In genomic region chr9:135664801-135665794, GRCh38 we compare ENCODE assay signal across 35 cellular contexts. TPM values are rescaled to one million over a fixed set of nuclear protein-coding genes. Genes with fewer than 3 reads are reported as not detected.
DNase-seq lines count a peak whose midpoint lies in the region; ATAC-seq, FAIRE-seq and TF ChIP-seq lines count a peak whose summit lies in the region.
"Had no signal": no experiment of that assay in that cellular context is flagged by ENCODE, and none has a peak within 500 bp of the region (broad histone marks: within the 10 kb centered on the region; RNA-seq: fewer than 3 reads in every experiment).

No MANE protein-coding gene starts in this region.

- H3K27ac Mint-ChIP-seq in endothelial cell (ENCODE audit: unreplicated experiment) (no peak overlapping the region), nephron progenitor cell (no peak overlapping the region)
- H3K27ac Mint-ChIP-seq: CD4-positive, alpha-beta memory T cell; T-helper 1 cell treated with Interleukin-12 subunit alpha and Interleukin-12 subunit beta and Interleukin-4 antibody, amounts not matched to agents 30 μg/mL and 1 μg/mL, for 36 hours had no signal

- WGBS in A549 (ENCODE audit: missing lambda C conversion rate): 18% methylated on average over 31 of the region's 32 CpGs
- WGBS in HepG2 (ENCODE audit: low lambda C conversion rate): 1% methylated on average over 9 of the region's 32 CpGs

- CTCF ChIA-PET in A549 (lab: Yijun Ruan, JAX) (no interaction called here), HepG2 (lab: Yijun Ruan, JAX; ENCODE audit: low intra/inter-chr PET ratio, low total read pairs) (no interaction called here)

- no TSS peak for BruUV-seq in HepG2 (replicated peaks; lab: Mats Ljungman, UMichigan)

- H3K4me3 ChIP-seq in A549 (no peak overlapping the region), HepG2 (replicated peaks in 1 of 3; ENCODE audit: insufficient read depth in 1 of 3, low read depth in 2 of 3, low read length in 3 of 3) (no peak overlapping the region)

- H2AFZ ChIP-seq in HepG2 (ENCODE audit: low read length): no peak overlapping the region

- no peak overlapping the region for H3K9ac ChIP-seq in HepG2 (ENCODE audit: insufficient read depth, low read depth, low read length)

- H3K4me3 Mint-ChIP-seq in endothelial cell (ENCODE audit: unreplicated experiment) (peak overlapping the region; percentile 56), nephron progenitor cell (no peak overlapping the region)
- H3K4me3 Mint-ChIP-seq: CD4-positive, alpha-beta memory T cell; T-helper 1 cell treated with Interleukin-12 subunit alpha and Interleukin-12 subunit beta and Interleukin-4 antibody, amounts not matched to agents 30 μg/mL and 1 μg/mL, for 36 hours had no signal

- H3K9me3 Mint-ChIP-seq in endothelial cell (ENCODE audit: unreplicated experiment) (no peaks in the 10 kb centered on the region), nephron progenitor cell (peaks cover 14% of the 10 kb centered on the region)
- H3K9me3 Mint-ChIP-seq: T-helper 1 cell treated with Interleukin-12 subunit alpha and Interleukin-12 subunit beta and Interleukin-4 antibody, amounts not matched to agents 30 μg/mL and 1 μg/mL, for 36 hours had no signal

- in situ Hi-C loops in HepG2 (cut with HindIII; ENCODE audit: extremely low pct_ligation_motif_present, low pct_unique_long_range_greater_than_20kb): no loop called here

- H3K4me2 ChIP-seq in A549 (no peak overlapping the region), HepG2 (ENCODE audit: low read depth, low read length) (no peak overlapping the region)

- TF ChIP-seq CTCF in A549 (IDR thresholded peaks at IDR 0.05) (no peak), endothelial cell (IDR thresholded peaks at IDR 0.05; ENCODE audit: unreplicated experiment) (no peak), nephron progenitor cell (IDR thresholded peaks at IDR 0.05) (no peak), HepG2 (CRISPR knock-in tag; IDR thresholded peaks at IDR 0.05) (no peak)

- peaks cover 10 to 46% of the 10 kb centered on the region in 2 experiments; a peak in 4 of 5 replicates for H3K27me3 ChIP-seq in HepG2 (ENCODE audit: control insufficient read depth in 1 of 2, insufficient read depth in 2 of 2, low read length in 2 of 2)

- H3K9me3 ChIP-seq in A549 (no peaks in the 10 kb centered on the region), HepG2 (ENCODE audit: low read length) (no peaks in the 10 kb centered on the region)

- FAIRE-seq in A549 (lab: Jason Lieb, UNC): no peak
- no peak for FAIRE-seq in GM12891 (lab: Jason Lieb, UNC)
- no peak for FAIRE-seq in HepG2 (lab: Jason Lieb, UNC)
- FAIRE-seq: GM18507 had no signal

- H3K4me1 ChIP-seq in A549 (no peaks in the 10 kb centered on the region), HepG2 (ENCODE audit: insufficient read depth, low read length) (0 out of 2 replicates have a peak, but pooled peaks cover 4% of the 10 kb centered on the region)

- POLR2A ChIA-PET in A549 (lab: Yijun Ruan, JAX): no interaction called here
- POLR2A ChIA-PET in HepG2 (lab: Yijun Ruan, JAX): no interaction called here

- no peaks in the 10 kb centered on the region for H3K79me2 ChIP-seq in HepG2 (ENCODE audit: insufficient read depth, low read length)

- intact Hi-C loops in HepG2 (cut with micrococcal nuclease; ENCODE audit: unreplicated experiment): no loop called here

- peaks cover 7% of the 10 kb centered on the region for H3K27me3 Mint-ChIP-seq in endothelial cell (ENCODE audit: unreplicated experiment)
- peaks cover 5% of the 10 kb centered on the region for H3K27me3 Mint-ChIP-seq in nephron progenitor cell (ENCODE audit: low read depth, poor library complexity)
- H3K27me3 Mint-ChIP-seq: CD4-positive, alpha-beta memory T cell had no signal

- H3K27ac ChIP-seq in A549 (no peak overlapping the region), HepG2 (ENCODE audit: extremely low read length, insufficient read depth, low read length) (no peak overlapping the region)
- H3K27ac ChIP-seq: RWPE1 had no signal

- ATAC-seq in A549 (peak; percentile 9 to 51; a peak in 3 of 6 replicates), HG02798 (IDR thresholded peaks at IDR 0.05; ENCODE audit: poor library complexity, unreplicated experiment) (no peak), HepG2 (no peak)

- H3K36me3 ChIP-seq in HepG2 (replicated peaks in 1 of 2; ENCODE audit: control insufficient read depth in 1 of 2, insufficient read depth in 2 of 2, low read length in 2 of 2): no peaks in the 10 kb centered on the region

- no peak for TF ChIP-seq EP300 in A549 (IDR thresholded peaks at IDR 0.05)
- TF ChIP-seq EP300 in HepG2 (IDR thresholded peaks at IDR 0.05; ENCODE audit: low read depth in 2 of 2, low read length in 2 of 2): no peak
- no peak for TF ChIP-seq EP300 in HepG2 (CRISPR knock-in tag; IDR thresholded peaks at IDR 0.05; ENCODE audit: borderline replicate concordance)

- no peak for TF ChIP-seq POLR2A in A549 (IDR thresholded peaks at IDR 0.05; ENCODE audit: low read length)
- no peak for TF ChIP-seq POLR2A in GM12891 (IDR thresholded peaks at IDR 0.05; ENCODE audit: low read depth, low read length)
- no peak for TF ChIP-seq POLR2A in HepG2 (IDR thresholded peaks at IDR 0.05; ENCODE audit: insufficient read depth in 1 of 2, low read depth in 2 of 2, low read length in 2 of 2)

- H3K4me1 Mint-ChIP-seq in endothelial cell (ENCODE audit: unreplicated experiment): no peaks in the 10 kb centered on the region
- H3K4me1 Mint-ChIP-seq in nephron progenitor cell: peaks cover 37% of the 10 kb centered on the region

- TF ChIP-seq RAD21 in A549 (conservative IDR thresholded peaks at IDR 0.05 in 1 of 2, IDR thresholded peaks at IDR 0.05 in 1 of 2) (no peak), HepG2 (CRISPR knock-in tag; IDR thresholded peaks at IDR 0.05) (no peak)

- H4K20me1 ChIP-seq in HepG2 (ENCODE audit: insufficient read depth, low read length): 0 out of 2 replicates have a peak, but pooled peaks cover 2% of the 10 kb centered on the region

- DNase-seq in A549 (ENCODE audit: low read depth in 1 of 2, low spot score in 1 of 2) (no peak), GM12891 (ENCODE audit: insufficient read length, low spot score) (peak; percentile 5), endothelial cell (ENCODE audit: low spot score) (no peak), mesenteric fat pad (ENCODE audit: low spot score) (peak; percentile 67), NOMO-1 treated with dmso at 0.1 percent for 144 hours (lab: John Stamatoyannopoulos, UW; ENCODE audit: unreplicated experiment) (no peak), nephron progenitor cell (no peak), HepG2 (ENCODE audit: low spot score) (no peak)
- DNase-seq: AML-193; C1 segment of cervical spinal cord; CD4-positive, alpha-beta memory T cell; COR-L47; DMS 273 treated with DMSO at 0.1 percent for 48 hours; DMS79; GF-D8; GOT3; HCEC 1CT; KBM-7; MV-4-11; NCI-H1105 treated with DMSO at 0.1 percent for 48 hours; NCI-H2029; NCI-H446; NCI-H526; NCI-H82; NK-92 treated with Interleukin-12 subunit alpha and Interleukin-12 subunit beta, amount 100 ng/mL, for 24 hours; SHP77 had no signal

- peaks cover 8% of the 10 kb centered on the region for H3K36me3 Mint-ChIP-seq in endothelial cell (ENCODE audit: low read depth, unreplicated experiment)
- no peaks in the 10 kb centered on the region for H3K36me3 Mint-ChIP-seq in nephron progenitor cell (ENCODE audit: low read depth)
- H3K36me3 Mint-ChIP-seq: CD4-positive, alpha-beta memory T cell had no signal

RNA-seq across cellular contexts. Expression of gene LCN9, which starts 2.0 kb away (rescaled TPM):
- polyA plus RNA-seq in A549 (2011; rRNA removed) (not detected in 2 replicates), A549 (2017; fragmentation: RNase III; extraction: RNeasy Plus Mini Kit Qiagen cat#74134 plus additional on column Dnase treatment) (not detected in 3 replicates), HepG2 (2011; rRNA removed) (not detected in 2 replicates)
- not detected in 2 replicates for polyA plus RNA-seq in A549 (2012; cell fraction: cytosol; rRNA removed)
- polyA plus RNA-seq in A549 (2012; cell fraction: nucleus; rRNA removed): not detected in 2 replicates
- not detected in 2 replicates for polyA minus RNA-seq in A549 (2011; rRNA and poly(A)+ RNA removed)
- polyA plus RNA-seq in GM12891 (2012; ENCODE audit: low read depth, missing spikeins): not detected
- total RNA-seq in endothelial cell (ENCODE audit: unreplicated experiment) (not detected), mesenteric fat pad (not detected), HepG2 (2016; rRNA removed; fragmentation: Illumina TruSeq; extraction: Trizol) (not detected in 2 replicates)
- total RNA-seq in HepG2 (2016; cell fraction: cytosol; rRNA removed; fragmentation: Illumina TruSeq; extraction: Trizol; ENCODE audit: low read depth): not detected in 2 replicates
- total RNA-seq in HepG2 (2016; cell fraction: insoluble cytoplasmic fraction; rRNA removed; fragmentation: Illumina TruSeq; extraction: Trizol): not detected in 2 replicates
- total RNA-seq in HepG2 (2016; cell fraction: membrane; rRNA removed; fragmentation: Illumina TruSeq; extraction: Trizol): not detected in 2 replicates
- not detected in 2 replicates for total RNA-seq in HepG2 (2016; cell fraction: nucleus; rRNA removed; fragmentation: Illumina TruSeq; extraction: Trizol)
- not detected in 2 replicates for polyA plus RNA-seq in HepG2 (2011; cell fraction: cytosol; rRNA removed)
- polyA plus RNA-seq in HepG2 (2011; cell fraction: nucleus; rRNA removed): not detected in 2 replicates
- not detected in 2 replicates for polyA plus RNA-seq in HepG2 (2012)
- not detected in 2 replicates for polyA plus RNA-seq in HepG2 (2016; cell fraction: cytosol; fragmentation: Illumina TruSeq; extraction: Trizol; ENCODE audit: low read depth)
- not detected in 2 replicates for polyA plus RNA-seq in HepG2 (2016; cell fraction: insoluble cytoplasmic fraction; fragmentation: Illumina TruSeq; extraction: Trizol; ENCODE audit: low read depth)
- not detected in 2 replicates for polyA plus RNA-seq in HepG2 (2016; cell fraction: membrane; fragmentation: Illumina TruSeq; extraction: Trizol; ENCODE audit: low read depth)
- polyA plus RNA-seq in HepG2 (2016; cell fraction: nucleus; fragmentation: Illumina TruSeq; extraction: Trizol; ENCODE audit: insufficient read depth, low read depth): not detected in 2 replicates
- not detected in 2 replicates for polyA minus RNA-seq in HepG2 (2011; rRNA and poly(A)+ RNA removed; ENCODE audit: low replicate concordance)
- not detected in 2 replicates for polyA minus RNA-seq in HepG2 (2011; cell fraction: cytosol; rRNA and poly(A)+ RNA removed)
- polyA minus RNA-seq in HepG2 (2011; cell fraction: nucleus; rRNA and poly(A)+ RNA removed): not detected in 2 replicates
- total RNA-seq: A172; CD4-positive, alpha-beta memory T cell; HT1080; LHCN-M2; MCF 10A; SK-MEL-5 had no signal
- polyA plus RNA-seq: AG04450; CD4-positive, alpha-beta memory T cell had no signal

RNA-seq across cellular contexts. Expression of gene GLT6D1, which starts 25.8 kb away (rescaled TPM):
- polyA plus RNA-seq in A549 (2011; rRNA removed) (not detected in 2 replicates), A549 (2017; fragmentation: RNase III; extraction: RNeasy Plus Mini Kit Qiagen cat#74134 plus additional on column Dnase treatment) (not detected in 3 replicates), HepG2 (2011; rRNA removed) (not detected in 2 replicates)
- polyA plus RNA-seq in A549 (2012; cell fraction: cytosol; rRNA removed): not detected in 2 replicates
- not detected in 2 replicates for polyA plus RNA-seq in A549 (2012; cell fraction: nucleus; rRNA removed)
- not detected in 2 replicates for polyA minus RNA-seq in A549 (2011; rRNA and poly(A)+ RNA removed)
- polyA plus RNA-seq in GM12891 (2012; ENCODE audit: low read depth, missing spikeins): not detected
- total RNA-seq in endothelial cell (ENCODE audit: unreplicated experiment) (not detected), mesenteric fat pad (not detected), HepG2 (2016; rRNA removed; fragmentation: Illumina TruSeq; extraction: Trizol) (not detected in 2 replicates)
- total RNA-seq in HepG2 (2016; cell fraction: cytosol; rRNA removed; fragmentation: Illumina TruSeq; extraction: Trizol; ENCODE audit: low read depth): not detected in 2 replicates
- total RNA-seq in HepG2 (2016; cell fraction: insoluble cytoplasmic fraction; rRNA removed; fragmentation: Illumina TruSeq; extraction: Trizol): not detected in 2 replicates
- total RNA-seq in HepG2 (2016; cell fraction: membrane; rRNA removed; fragmentation: Illumina TruSeq; extraction: Trizol): not detected in 2 replicates
- not detected in 2 replicates for total RNA-seq in HepG2 (2016; cell fraction: nucleus; rRNA removed; fragmentation: Illumina TruSeq; extraction: Trizol)
- polyA plus RNA-seq in HepG2 (2011; cell fraction: cytosol; rRNA removed): not detected in 2 replicates
- polyA plus RNA-seq in HepG2 (2011; cell fraction: nucleus; rRNA removed): not detected in 2 replicates
- polyA plus RNA-seq in HepG2 (2012): not detected in 2 replicates
- not detected in 2 replicates for polyA plus RNA-seq in HepG2 (2016; cell fraction: cytosol; fragmentation: Illumina TruSeq; extraction: Trizol; ENCODE audit: low read depth)
- not detected in 2 replicates for polyA plus RNA-seq in HepG2 (2016; cell fraction: insoluble cytoplasmic fraction; fragmentation: Illumina TruSeq; extraction: Trizol; ENCODE audit: low read depth)
- not detected in 2 replicates for polyA plus RNA-seq in HepG2 (2016; cell fraction: membrane; fragmentation: Illumina TruSeq; extraction: Trizol; ENCODE audit: low read depth)
- polyA plus RNA-seq in HepG2 (2016; cell fraction: nucleus; fragmentation: Illumina TruSeq; extraction: Trizol; ENCODE audit: insufficient read depth, low read depth): not detected in 2 replicates
- not detected in 2 replicates for polyA minus RNA-seq in HepG2 (2011; rRNA and poly(A)+ RNA removed; ENCODE audit: low replicate concordance)
- polyA minus RNA-seq in HepG2 (2011; cell fraction: cytosol; rRNA and poly(A)+ RNA removed): not detected in 2 replicates
- polyA minus RNA-seq in HepG2 (2011; cell fraction: nucleus; rRNA and poly(A)+ RNA removed): not detected in 2 replicates
- total RNA-seq: A172; CD4-positive, alpha-beta memory T cell; HT1080; LHCN-M2; MCF 10A; SK-MEL-5 had no signal
- polyA plus RNA-seq: AG04450; CD4-positive, alpha-beta memory T cell had no signal

RNA-seq across cellular contexts. Expression of gene SOHLH1, which starts 34.2 kb away (rescaled TPM):
- not detected in 2 replicates for polyA plus RNA-seq in A549 (2011; rRNA removed)
- not detected in 2 replicates for polyA plus RNA-seq in A549 (2012; cell fraction: cytosol; rRNA removed)
- not detected in 2 replicates for polyA plus RNA-seq in A549 (2012; cell fraction: nucleus; rRNA removed)
- polyA plus RNA-seq in A549 (2017; fragmentation: RNase III; extraction: RNeasy Plus Mini Kit Qiagen cat#74134 plus additional on column Dnase treatment): not detected in 3 replicates
- not detected in 2 replicates for polyA minus RNA-seq in A549 (2011; rRNA and poly(A)+ RNA removed)
- polyA plus RNA-seq in GM12891 (2012; ENCODE audit: low read depth, missing spikeins): not detected
- total RNA-seq in endothelial cell (ENCODE audit: unreplicated experiment): 0.18 TPM
- total RNA-seq in mesenteric fat pad: not detected
- 0.15 and 0.32 TPM in 2 replicates for total RNA-seq in HepG2 (2016; rRNA removed; fragmentation: Illumina TruSeq; extraction: Trizol)
- total RNA-seq in HepG2 (2016; cell fraction: cytosol; rRNA removed; fragmentation: Illumina TruSeq; extraction: Trizol; ENCODE audit: low read depth): not detected in 2 replicates
- total RNA-seq in HepG2 (2016; cell fraction: insoluble cytoplasmic fraction; rRNA removed; fragmentation: Illumina TruSeq; extraction: Trizol): 0.15 and 0.34 TPM in 2 replicates
- total RNA-seq in HepG2 (2016; cell fraction: membrane; rRNA removed; fragmentation: Illumina TruSeq; extraction: Trizol): 0.12 and 0.14 TPM in 2 replicates
- not detected in 2 replicates for total RNA-seq in HepG2 (2016; cell fraction: nucleus; rRNA removed; fragmentation: Illumina TruSeq; extraction: Trizol)
- polyA plus RNA-seq in HepG2 (2011; rRNA removed): 0.15 and 0.21 TPM in 2 replicates
- polyA plus RNA-seq in HepG2 (2011; cell fraction: cytosol; rRNA removed): 0.28 and 0.38 TPM in 2 replicates
- 0.32 and 0.85 TPM in 2 replicates for polyA plus RNA-seq in HepG2 (2011; cell fraction: nucleus; rRNA removed)
- polyA plus RNA-seq in HepG2 (2012): 0.19 TPM in 2 replicates
- not detected in 2 replicates for polyA plus RNA-seq in HepG2 (2016; cell fraction: cytosol; fragmentation: Illumina TruSeq; extraction: Trizol; ENCODE audit: low read depth)
- 0.16 and 0.28 TPM in 2 replicates for polyA plus RNA-seq in HepG2 (2016; cell fraction: insoluble cytoplasmic fraction; fragmentation: Illumina TruSeq; extraction: Trizol; ENCODE audit: low read depth)
- not detected in 2 replicates for polyA plus RNA-seq in HepG2 (2016; cell fraction: membrane; fragmentation: Illumina TruSeq; extraction: Trizol; ENCODE audit: low read depth)
- polyA plus RNA-seq in HepG2 (2016; cell fraction: nucleus; fragmentation: Illumina TruSeq; extraction: Trizol; ENCODE audit: insufficient read depth, low read depth): 0.33 and 0.70 TPM in 2 replicates
- 0.30 TPM in 1 of 2 replicates, not detected in the other for polyA minus RNA-seq in HepG2 (2011; rRNA and poly(A)+ RNA removed; ENCODE audit: low replicate concordance)
- polyA minus RNA-seq in HepG2 (2011; cell fraction: cytosol; rRNA and poly(A)+ RNA removed): not detected in 2 replicates
- not detected in 2 replicates for polyA minus RNA-seq in HepG2 (2011; cell fraction: nucleus; rRNA and poly(A)+ RNA removed)
- total RNA-seq: A172; CD4-positive, alpha-beta memory T cell; HT1080; LHCN-M2; MCF 10A; SK-MEL-5 had no signal
- polyA plus RNA-seq: AG04450; CD4-positive, alpha-beta memory T cell had no signal

RNA-seq across cellular contexts. Expression of gene KCNT1, which starts 36.9 kb away (rescaled TPM):
- polyA plus RNA-seq in A549 (2011; rRNA removed): not detected in 2 replicates
- not detected in 2 replicates for polyA plus RNA-seq in A549 (2012; cell fraction: cytosol; rRNA removed)
- polyA plus RNA-seq in A549 (2012; cell fraction: nucleus; rRNA removed): 0.06 TPM in 1 of 2 replicates, not detected in the other
- not detected in 3 replicates for polyA plus RNA-seq in A549 (2017; fragmentation: RNase III; extraction: RNeasy Plus Mini Kit Qiagen cat#74134 plus additional on column Dnase treatment)
- polyA minus RNA-seq in A549 (2011; rRNA and poly(A)+ RNA removed): not detected in 2 replicates
- polyA plus RNA-seq in GM12891 (2012; ENCODE audit: low read depth, missing spikeins): 0.03 TPM
- not detected for total RNA-seq in endothelial cell (ENCODE audit: unreplicated experiment)
- total RNA-seq in mesenteric fat pad: 0.06 TPM
- total RNA-seq in HepG2 (2016; rRNA removed; fragmentation: Illumina TruSeq; extraction: Trizol): not detected in 2 replicates
- total RNA-seq in HepG2 (2016; cell fraction: cytosol; rRNA removed; fragmentation: Illumina TruSeq; extraction: Trizol; ENCODE audit: low read depth): not detected in 2 replicates
- not detected in 2 replicates for total RNA-seq in HepG2 (2016; cell fraction: insoluble cytoplasmic fraction; rRNA removed; fragmentation: Illumina TruSeq; extraction: Trizol)
- not detected in 2 replicates for total RNA-seq in HepG2 (2016; cell fraction: membrane; rRNA removed; fragmentation: Illumina TruSeq; extraction: Trizol)
- total RNA-seq in HepG2 (2016; cell fraction: nucleus; rRNA removed; fragmentation: Illumina TruSeq; extraction: Trizol): not detected in 2 replicates
- not detected in 2 replicates for polyA plus RNA-seq in HepG2 (2011; rRNA removed)
- polyA plus RNA-seq in HepG2 (2011; cell fraction: cytosol; rRNA removed): not detected in 2 replicates
- polyA plus RNA-seq in HepG2 (2011; cell fraction: nucleus; rRNA removed): not detected in 2 replicates
- 0.04 and 0.12 TPM in 2 replicates for polyA plus RNA-seq in HepG2 (2012)
- not detected in 2 replicates for polyA plus RNA-seq in HepG2 (2016; cell fraction: cytosol; fragmentation: Illumina TruSeq; extraction: Trizol; ENCODE audit: low read depth)
- not detected in 2 replicates for polyA plus RNA-seq in HepG2 (2016; cell fraction: insoluble cytoplasmic fraction; fragmentation: Illumina TruSeq; extraction: Trizol; ENCODE audit: low read depth)
- polyA plus RNA-seq in HepG2 (2016; cell fraction: membrane; fragmentation: Illumina TruSeq; extraction: Trizol; ENCODE audit: low read depth): not detected in 2 replicates
- polyA plus RNA-seq in HepG2 (2016; cell fraction: nucleus; fragmentation: Illumina TruSeq; extraction: Trizol; ENCODE audit: insufficient read depth, low read depth): not detected in 2 replicates
- not detected in 2 replicates for polyA minus RNA-seq in HepG2 (2011; rRNA and poly(A)+ RNA removed; ENCODE audit: low replicate concordance)
- not detected in 2 replicates for polyA minus RNA-seq in HepG2 (2011; cell fraction: cytosol; rRNA and poly(A)+ RNA removed)
- not detected in 2 replicates for polyA minus RNA-seq in HepG2 (2011; cell fraction: nucleus; rRNA and poly(A)+ RNA removed)
- total RNA-seq: A172, HT1080, LHCN-M2, MCF 10A, SK-MEL-5 had no signal
- polyA plus RNA-seq: AG04450 had no signal

Comparison
In these comparisons a context has a peak if more than half of its experiments do, and no peak if none do; other contexts are left out.
1. ATAC-seq: peak in A549 (2 of 2); none in HG02798 (single experiment) and HepG2 (single experiment).
2. DNase-seq: peak in GM12891 (single experiment) and mesenteric fat pad (single experiment); none in A549 (0 of 2), endothelial cell (single experiment), NOMO-1 treated with dmso at 0.1 percent for 144 hours (single experiment), nephron progenitor cell (single experiment) and HepG2 (single experiment).